ENCODE assay signal across 1 cellular context in genomic region chr19:3970808-3971598, GRCh38.
TF ChIP-seq lines count a peak whose summit lies in the region.

DAPK3 (minus strand) TSS chr19:3971099; CDS start chr19:3969735, 1,364 bp downstream.

TF ChIP-seq in H1, 55 proteins besides CTCF, POLR2A, EP300 and RAD21 (continued from another document):
- TF ChIP-seq, protein P1, sequence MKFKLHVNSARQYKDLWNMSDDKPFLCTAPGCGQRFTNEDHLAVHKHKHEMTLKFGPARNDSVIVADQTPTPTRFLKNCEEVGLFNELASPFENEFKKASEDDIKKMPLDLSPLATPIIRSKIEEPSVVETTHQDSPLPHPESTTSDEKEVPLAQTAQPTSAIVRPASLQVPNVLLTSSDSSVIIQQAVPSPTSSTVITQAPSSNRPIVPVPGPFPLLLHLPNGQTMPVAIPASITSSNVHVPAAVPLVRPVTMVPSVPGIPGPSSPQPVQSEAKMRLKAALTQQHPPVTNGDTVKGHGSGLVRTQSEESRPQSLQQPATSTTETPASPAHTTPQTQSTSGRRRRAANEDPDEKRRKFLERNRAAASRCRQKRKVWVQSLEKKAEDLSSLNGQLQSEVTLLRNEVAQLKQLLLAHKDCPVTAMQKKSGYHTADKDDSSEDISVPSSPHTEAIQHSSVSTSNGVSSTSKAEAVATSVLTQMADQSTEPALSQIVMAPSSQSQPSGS (IDR thresholded peaks at IDR 0.05; ENCODE audit: low read length): 0 out of 2 replicates have a peak, but pooled peaks have one; percentile 19
- TF ChIP-seq TBP (IDR thresholded peaks at IDR 0.05; ENCODE audit: low read depth, low read length): peak; percentile 68
- TF ChIP-seq POU5F1 (IDR thresholded peaks at IDR 0.05; ENCODE audit: low read depth, low read length): no peak
- TF ChIP-seq KDM1A (IDR thresholded peaks at IDR 0.05; ENCODE audit: borderline replicate concordance, low read length): no peak
- no peak for TF ChIP-seq HDAC6 (IDR thresholded peaks at IDR 0.05; ENCODE audit: low read depth, low read length)
- no peak; the same call in 1 of the 2 replicates for TF ChIP-seq BRCA1 (IDR thresholded peaks at IDR 0.05; ENCODE audit: low read depth, low read length)
- TF ChIP-seq NANOG (IDR thresholded peaks at IDR 0.05; ENCODE audit: insufficient read depth, low read depth, low read length, poor library complexity, severe bottlenecking): no peak
- no peak for TF ChIP-seq MAX (IDR thresholded peaks at IDR 0.05)
- TF ChIP-seq RXRA (IDR thresholded peaks at IDR 0.05; ENCODE audit: insufficient read depth, low read depth, low read length): no peak
- TF ChIP-seq CHD7 (IDR thresholded peaks at IDR 0.05; ENCODE audit: insufficient replicate concordance, low read length): no peak
- TF ChIP-seq BCL11A (IDR thresholded peaks at IDR 0.05; ENCODE audit: low read depth in 2 of 2, low read length in 2 of 2): no peak
- TF ChIP-seq SP2 (IDR thresholded peaks at IDR 0.05; ENCODE audit: low read length): peak; percentile 82
- TF ChIP-seq USF2 (IDR thresholded peaks at IDR 0.05; ENCODE audit: low read length): 0 out of 2 replicates have a peak, but pooled peaks have one; percentile 25
- no peak for TF ChIP-seq CBX5 (IDR thresholded peaks at IDR 0.05; ENCODE audit: low read depth, low read length)
- TF ChIP-seq CHD1 (IDR thresholded peaks at IDR 0.05; ENCODE audit: low read depth, low read length): no peak
- TF ChIP-seq SRF (IDR thresholded peaks at IDR 0.05; ENCODE audit: low read depth, low read length): 0 out of 2 replicates have a peak, but pooled peaks have one; percentile 37
- TF ChIP-seq SIN3A (conservative IDR thresholded peaks at IDR 0.05 in 1 of 2, IDR thresholded peaks at IDR 0.05 in 1 of 2; ENCODE audit: low read depth in 1 of 2, low read length in 2 of 2): peak; percentile 75 to 88; a peak in 2 of 4 replicates
- no peak for TF ChIP-seq ZNF274 (IDR thresholded peaks at IDR 0.05; ENCODE audit: borderline replicate concordance, extremely low read depth, low read length)
- no peak for TF ChIP-seq SIRT6 (IDR thresholded peaks at IDR 0.05; ENCODE audit: low read length)
- no peak for TF ChIP-seq SUZ12 (IDR thresholded peaks at IDR 0.05; ENCODE audit: low read length)
- peak; percentile 62 for TF ChIP-seq SAP30 (IDR thresholded peaks at IDR 0.05; ENCODE audit: insufficient read depth, insufficient replicate concordance, low read length)
- peak; percentile 79 for TF ChIP-seq TAF1 (IDR thresholded peaks at IDR 0.05; ENCODE audit: low read depth, low read length)
- TF ChIP-seq CTBP2 (IDR thresholded peaks at IDR 0.05; ENCODE audit: borderline replicate concordance, insufficient read depth, insufficient read length, low read length): peak; percentile 53
- TF ChIP-seq, protein P2, sequence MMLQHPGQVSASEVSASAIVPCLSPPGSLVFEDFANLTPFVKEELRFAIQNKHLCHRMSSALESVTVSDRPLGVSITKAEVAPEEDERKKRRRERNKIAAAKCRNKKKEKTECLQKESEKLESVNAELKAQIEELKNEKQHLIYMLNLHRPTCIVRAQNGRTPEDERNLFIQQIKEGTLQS (IDR thresholded peaks at IDR 0.05; ENCODE audit: insufficient read depth, low read depth, low read length): no peak
- no peak for TF ChIP-seq SP4 (IDR thresholded peaks at IDR 0.05; ENCODE audit: low read length)
- no peak for TF ChIP-seq ASH2L (IDR thresholded peaks at IDR 0.05; ENCODE audit: low read length)
- no peak for TF ChIP-seq FOSL1 (IDR thresholded peaks at IDR 0.05; ENCODE audit: insufficient read depth, low read depth, low read length)
- no peak; the same call in 1 of the 2 replicates for TF ChIP-seq E2F6 (IDR thresholded peaks at IDR 0.05)
- TF ChIP-seq RBBP5 (IDR thresholded peaks at IDR 0.05; ENCODE audit: borderline replicate concordance, low read depth, low read length): no peak
- no peak for TF ChIP-seq EGR1 (IDR thresholded peaks at IDR 0.05; ENCODE audit: borderline replicate concordance, low read depth, low read length)
- no peak for TF ChIP-seq SIX5 (IDR thresholded peaks at IDR 0.05; ENCODE audit: low read depth, low read length)
- TF ChIP-seq JUND (IDR thresholded peaks at IDR 0.05; ENCODE audit: low read length): 0 out of 2 replicates have a peak, but pooled peaks have one; percentile 4
- no peak for TF ChIP-seq CBX8 (IDR thresholded peaks at IDR 0.05; ENCODE audit: borderline replicate concordance, low read depth, low read length)
- TF ChIP-seq MAFK (IDR thresholded peaks at IDR 0.05; ENCODE audit: low read depth, low read length): no peak
- no peak for TF ChIP-seq EZH2 (IDR thresholded peaks at IDR 0.05; ENCODE audit: low read depth, low read length, severe bottlenecking)
- TF ChIP-seq CREB1 (IDR thresholded peaks at IDR 0.05): peak; percentile 92
- TF ChIP-seq SP1 (IDR thresholded peaks at IDR 0.05; ENCODE audit: low read depth, low read length): peak; percentile 92
- TF ChIP-seq KDM4A (IDR thresholded peaks at IDR 0.05; ENCODE audit: low read depth, low read length, severe bottlenecking): peak; percentile 64
- no peak for TF ChIP-seq BACH1 (IDR thresholded peaks at IDR 0.05; ENCODE audit: low read length)
- no peak for TF ChIP-seq JUN (IDR thresholded peaks at IDR 0.05; ENCODE audit: low read depth, low read length)
- no peak for TF ChIP-seq RFX5 (IDR thresholded peaks at IDR 0.05; ENCODE audit: borderline replicate concordance, low read depth, low read length)
- peak; percentile 86 for TF ChIP-seq CHD2 (IDR thresholded peaks at IDR 0.05; ENCODE audit: low read length)
- no peak for TF ChIP-seq TCF12 (IDR thresholded peaks at IDR 0.05; ENCODE audit: low read depth, low read length)
- TF ChIP-seq POLR2AphosphoS5 (IDR thresholded peaks at IDR 0.05; ENCODE audit: low read depth, low read length): peak; percentile 98
- no peak for TF ChIP-seq GTF2F1 (IDR thresholded peaks at IDR 0.05; ENCODE audit: borderline replicate concordance, low read depth, low read length)
- TF ChIP-seq HDAC2 (IDR thresholded peaks at IDR 0.05; ENCODE audit: borderline replicate concordance in 1 of 2, low read depth in 2 of 2, low read length in 2 of 2): no peak
- TF ChIP-seq NRF1 (IDR thresholded peaks at IDR 0.05; ENCODE audit: low read depth, low read length): peak; percentile 18; the same call in 1 of the 2 replicates
- peak; percentile 45 for TF ChIP-seq TAF7 (optimal IDR thresholded peaks at IDR 0.05; ENCODE audit: borderline replicate concordance, low read depth, low read length)
- TF ChIP-seq CEBPB (IDR thresholded peaks at IDR 0.05; ENCODE audit: low read depth, low read length): no peak
- TF ChIP-seq YY1 (IDR thresholded peaks at IDR 0.05; ENCODE audit: low read depth, low read length): no peak
- TF ChIP-seq PHF8 (conservative IDR thresholded peaks at IDR 0.05; ENCODE audit: low read depth, low read length): peak; percentile 92
- TF ChIP-seq GABPA (IDR thresholded peaks at IDR 0.05; ENCODE audit: borderline replicate concordance, insufficient read depth, low read length): peak; percentile 93; the same call in 1 of the 2 replicates
- TF ChIP-seq TEAD4 (IDR thresholded peaks at IDR 0.05; ENCODE audit: low read depth, low read length): peak; percentile 14; the same call in 1 of the 2 replicates
- TF ChIP-seq KDM5A (IDR thresholded peaks at IDR 0.05; ENCODE audit: low read length): no peak
